In the genomic region with DNA sequence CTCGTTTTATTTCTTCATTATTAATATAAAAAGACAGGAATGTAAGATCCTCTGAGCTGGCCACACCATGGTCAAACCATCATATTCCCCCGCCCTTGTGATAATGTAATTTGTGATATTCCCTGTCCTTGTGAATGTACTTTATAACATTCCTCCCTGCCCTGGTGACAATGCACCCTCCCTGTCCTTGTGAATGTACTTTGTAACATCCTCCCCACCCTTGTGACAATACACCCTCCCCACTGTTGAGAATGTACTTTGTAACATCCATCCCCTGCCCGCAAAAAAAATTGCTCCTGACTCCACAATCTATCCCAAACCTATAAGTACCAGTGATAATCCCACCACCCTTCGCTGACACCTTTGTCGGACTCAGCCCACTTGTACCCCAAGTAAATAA, we compare ENCODE assay signal across 36 cellular contexts.
A peak's percentile ranks its signal among the peaks of the same experiment; 100 is the strongest.
DNase-seq lines count a peak whose midpoint lies in the region; ATAC-seq, FAIRE-seq and TF ChIP-seq lines count a peak whose summit lies in the region.
"Had no signal": no experiment of that assay in that cellular context is flagged by ENCODE, and none has a peak within 500 bp of the region (broad histone marks: within the 10 kb centered on the region; RNA-seq: fewer than 3 reads in every experiment).

No MANE protein-coding gene starts in this region.

- no peaks in the 10 kb centered on the region for H3K36me3 ChIP-seq in mammary epithelial cell (ENCODE audit: insufficient read depth, low read length)
- no peaks in the 10 kb centered on the region for H3K36me3 ChIP-seq in K562 (ENCODE audit: control insufficient read depth, insufficient read depth, low read length)
- H3K36me3 ChIP-seq: BE2C; BLaER1; BLaER1 treated with 17β-estradiol and CSF1 and Interleukin-3, amounts not matched to agents 10 nM and 100 nM had no signal

- no peak for TF ChIP-seq RAD21 in K562 (CRISPR knock-in tag; conservative IDR thresholded peaks at IDR 0.05 in 1 of 2, IDR thresholded peaks at IDR 0.05 in 1 of 2)

- H3K79me2 ChIP-seq in mammary epithelial cell (ENCODE audit: insufficient read depth, low read length) (no peaks in the 10 kb centered on the region), K562 (ENCODE audit: control insufficient read depth, insufficient read depth, low read length) (no peaks in the 10 kb centered on the region)

- no peaks in the 10 kb centered on the region for H3K36me3 Mint-ChIP-seq in MCF 10A (ENCODE audit: insufficient read depth, unreplicated experiment)
- no peaks in the 10 kb centered on the region for H3K36me3 Mint-ChIP-seq in chondrocyte (ENCODE audit: low read depth)
- H3K36me3 Mint-ChIP-seq: CD14-positive monocyte; CD4-positive, alpha-beta memory T cell; CD4-positive, CD25-positive, alpha-beta regulatory T cell; CD8-positive, alpha-beta memory T cell; CD8-positive, alpha-beta T cell had no signal

- H3K4me2 ChIP-seq in mammary epithelial cell (ENCODE audit: insufficient read depth, low read depth, low read length) (no peak overlapping the region), K562 (ENCODE audit: insufficient read depth, low read length) (no peak overlapping the region)
- H3K4me2 ChIP-seq: A549; BLaER1; BLaER1 treated with 17β-estradiol and CSF1 and Interleukin-3, amounts not matched to agents 10 nM and 100 nM had no signal

- TF ChIP-seq CTCF in MCF 10A (IDR thresholded peaks at IDR 0.05; ENCODE audit: unreplicated experiment) (no peak), mammary epithelial cell (conservative IDR thresholded peaks at IDR 0.05 in 1 of 2, IDR thresholded peaks at IDR 0.05 in 1 of 2; ENCODE audit: extremely low read depth in 1 of 2, insufficient read depth in 1 of 2, low read depth in 1 of 2, low read length in 2 of 2) (no peak), D721Med (IDR thresholded peaks at IDR 0.05; ENCODE audit: insufficient read depth, missing control alignments) (no peak), K562 (IDR thresholded peaks at IDR 0.05 in 2 of 3, conservative IDR thresholded peaks at IDR 0.05 in 1 of 3; ENCODE audit: insufficient read depth in 2 of 3, low read depth in 1 of 3, low read length in 3 of 3) (no peak), chondrocyte (IDR thresholded peaks at IDR 0.05) (no peak)

- no peak overlapping the region for H3K27ac ChIP-seq in mammary epithelial cell (ENCODE audit: insufficient read depth, low read depth, low read length)
- no peak overlapping the region for H3K27ac ChIP-seq in K562 (ENCODE audit: extremely low read depth, low read depth, low read length)
- H3K27ac ChIP-seq: 22Rv1; A549; BLaER1; BLaER1 treated with 17β-estradiol and CSF1 and Interleukin-3, amounts not matched to agents 10 nM and 100 nM; C4-2B had no signal

- CTCF ChIA-PET in MCF 10A (lab: Yijun Ruan, JAX) (no interaction called here), mammary epithelial cell (lab: Charles Lee; ENCODE audit: low non-redundant PET) (no interaction called here), K562 (lab: Yijun Ruan, JAX; ENCODE audit: low intra/inter-chr PET ratio) (no interaction called here)

- POLR2A ChIA-PET in MCF 10A (lab: Yijun Ruan, JAX): no interaction called here
- POLR2A ChIA-PET in K562 (lab: Yijun Ruan, JAX): no interaction called here

- intact Hi-C loops in MCF 10A (cut with micrococcal nuclease): no loop called here
- intact Hi-C loops in mammary epithelial cell (cut with micrococcal nuclease): no loop called here
- intact Hi-C loops in K562 (cut with micrococcal nuclease): no loop called here

- no peak overlapping the region for H3K9ac ChIP-seq in mammary epithelial cell (ENCODE audit: insufficient read depth, low read length)
- no peak overlapping the region for H3K9ac ChIP-seq in K562 (ENCODE audit: insufficient read depth in 1 of 2, low read depth in 2 of 2, low read length in 2 of 2)
- H3K9ac ChIP-seq: BLaER1; BLaER1 treated with 17β-estradiol and CSF1 and Interleukin-3, amounts not matched to agents 10 nM and 100 nM had no signal

- H3K27me3 Mint-ChIP-seq in MCF 10A (ENCODE audit: insufficient read depth, unreplicated experiment) (no peaks in the 10 kb centered on the region), chondrocyte (ENCODE audit: low read depth) (peaks cover 3% of the 10 kb centered on the region)
- H3K27me3 Mint-ChIP-seq: B cell had no signal

- DNase-seq in MCF 10A (ENCODE audit: unreplicated experiment): no peak
- no peak for DNase-seq in mammary epithelial cell
- DNase-seq in D721Med (ENCODE audit: insufficient read length, low spot score): no peak
- no peak for DNase-seq in K562 (ENCODE audit: extremely low read depth in 1 of 4, low spot score in 3 of 4)
- DNase-seq in chondrocyte (ENCODE audit: low spot score): no peak
- DNase-seq in NCI-H2107 (lab: John Stamatoyannopoulos, UW): no peak
- DNase-seq in SW480 (ENCODE audit: low spot score): no peak
- DNase-seq: 8988T; ACHN; AML-193; BE2C; C1 segment of cervical spinal cord; Caco-2; Calu3; CD4-positive, alpha-beta memory T cell; CD4-positive, alpha-beta T cell; CD4-positive, CD25-positive, alpha-beta regulatory T cell; CD8-positive, alpha-beta memory T cell; CD8-positive, alpha-beta T cell; COR-L47; DMS 273 treated with DMSO at 0.1 percent for 48 hours; DMS153; DMS53; DMS79; DMS79 treated with DMSO at 0.1 percent for 48 hours; DND-41; EL had no signal

- dilution Hi-C loops in mammary epithelial cell (cut with HindIII; ENCODE audit: low sequenced_read_pairs): no loop called here

- FAIRE-seq in D721Med (lab: Jason Lieb, UNC): peak; percentile 71
- no peak for FAIRE-seq in K562 (lab: Jason Lieb, UNC)
- FAIRE-seq: A204.1, A549 had no signal

- H3K27me3 ChIP-seq in mammary epithelial cell (ENCODE audit: insufficient read depth, low read length): no peaks in the 10 kb centered on the region
- H3K27me3 ChIP-seq in K562 (ENCODE audit: control insufficient read depth in 2 of 2, insufficient read depth in 2 of 2, low read length in 2 of 2): no peaks in the 10 kb centered on the region
- H3K27me3 ChIP-seq: BE2C; BLaER1; BLaER1 treated with 17β-estradiol and CSF1 and Interleukin-3, amounts not matched to agents 10 nM and 100 nM had no signal

- H3K4me1 ChIP-seq in mammary epithelial cell (ENCODE audit: insufficient read depth, low read length) (no peaks in the 10 kb centered on the region), K562 (replicated peaks in 1 of 2; ENCODE audit: control insufficient read depth in 2 of 2, insufficient read depth in 2 of 2, low read length in 2 of 2) (no peaks in the 10 kb centered on the region)
- H3K4me1 ChIP-seq: A549; BE2C; BLaER1; BLaER1 treated with 17β-estradiol and CSF1 and Interleukin-3, amounts not matched to agents 10 nM and 100 nM; Caco-2 had no signal

- H4K20me1 ChIP-seq in mammary epithelial cell (ENCODE audit: insufficient read depth, low read length) (no peaks in the 10 kb centered on the region), K562 (replicated peaks; ENCODE audit: control insufficient read depth, insufficient read depth, low read length) (no peaks in the 10 kb centered on the region)
- H4K20me1 ChIP-seq: BLaER1; BLaER1 treated with 17β-estradiol and CSF1 and Interleukin-3, amounts not matched to agents 10 nM and 100 nM had no signal

- no peak overlapping the region for H3K4me3 ChIP-seq in mammary epithelial cell (replicated peaks in 1 of 3; ENCODE audit: insufficient read depth in 1 of 3, low read depth in 2 of 3, low read length in 3 of 3)
- H3K4me3 ChIP-seq in K562: no peak overlapping the region
- H3K4me3 ChIP-seq: A549; BLaER1; BLaER1 treated with 17β-estradiol and CSF1 and Interleukin-3, amounts not matched to agents 10 nM and 100 nM had no signal

- H3K9me3 Mint-ChIP-seq in MCF 10A (ENCODE audit: unreplicated experiment): no peaks in the 10 kb centered on the region
- H3K9me3 Mint-ChIP-seq in chondrocyte (ENCODE audit: low read depth): no peaks in the 10 kb centered on the region
- H3K9me3 Mint-ChIP-seq: CD4-positive, alpha-beta T cell; CD8-positive, alpha-beta memory T cell; CD8-positive, alpha-beta T cell had no signal

- TF ChIP-seq EP300 in K562 (IDR thresholded peaks at IDR 0.05; ENCODE audit: low read length): no peak

- H3K9me3 ChIP-seq in mammary epithelial cell (replicated peaks; ENCODE audit: insufficient read depth, low read length) (no peaks in the 10 kb centered on the region), K562 (replicated peaks; ENCODE audit: control insufficient read depth, insufficient read depth, low read depth, low read length) (no peaks in the 10 kb centered on the region)
- H3K9me3 ChIP-seq: A549; BE2C; BLaER1; BLaER1 treated with 17β-estradiol and CSF1 and Interleukin-3, amounts not matched to agents 10 nM and 100 nM; Caco-2 had no signal

- TF ChIP-seq POLR2A in K562 (conservative IDR thresholded peaks at IDR 0.05): no peak

- no peak overlapping the region for H2AFZ ChIP-seq in mammary epithelial cell (ENCODE audit: low read depth, low read length)
- H2AFZ ChIP-seq in K562 (ENCODE audit: low read depth, low read length): no peak overlapping the region

- H3K9me1 ChIP-seq in K562 (ENCODE audit: control insufficient read depth, insufficient read depth, low read length): no peaks in the 10 kb centered on the region

- peak overlapping the region; percentile 1 for H3K27ac Mint-ChIP-seq in MCF 10A (ENCODE audit: low read depth, unreplicated experiment)
- H3K27ac Mint-ChIP-seq in chondrocyte (ENCODE audit: unreplicated experiment): peak overlapping the region; percentile 1
- H3K27ac Mint-ChIP-seq: B cell; CD14-positive monocyte; CD4-positive, alpha-beta memory T cell; CD4-positive, alpha-beta T cell; CD4-positive, CD25-positive, alpha-beta regulatory T cell; CD8-positive, alpha-beta memory T cell; CD8-positive, alpha-beta T cell had no signal

- no TSS peak for BruUV-seq in MCF 10A (replicated peaks; lab: Mats Ljungman, UMichigan)
- no TSS peak for BruUV-seq in mammary epithelial cell (replicated peaks; lab: Mats Ljungman, UMichigan)
- BruUV-seq in K562 (replicated peaks; lab: Mats Ljungman, UMichigan): no TSS peak

- H3K4me1 Mint-ChIP-seq in MCF 10A (ENCODE audit: insufficient read depth, unreplicated experiment) (no peaks in the 10 kb centered on the region), chondrocyte (ENCODE audit: low read depth) (peaks cover 4% of the 10 kb centered on the region)
- H3K4me1 Mint-ChIP-seq: B cell; CD14-positive monocyte; CD4-positive, alpha-beta memory T cell; CD4-positive, CD25-positive, alpha-beta regulatory T cell; CD8-positive, alpha-beta memory T cell had no signal

- H3K4me3 Mint-ChIP-seq in MCF 10A (ENCODE audit: unreplicated experiment) (no peak overlapping the region), chondrocyte (ENCODE audit: unreplicated experiment) (no peak overlapping the region)
- H3K4me3 Mint-ChIP-seq: B cell; CD14-positive monocyte; CD4-positive, alpha-beta memory T cell; CD4-positive, alpha-beta T cell; CD4-positive, CD25-positive, alpha-beta regulatory T cell; CD8-positive, alpha-beta memory T cell; CD8-positive, alpha-beta T cell had no signal

- 96% methylated on average over 5 of the region's 5 CpGs for WGBS in mammary epithelial cell (ENCODE audit: low coverage, missing lambda C conversion rate)
- WGBS in K562 (ENCODE audit: insufficient coverage, low coverage, missing lambda C conversion rate): 2% methylated on average over 5 of the region's 5 CpGs

- in situ Hi-C loops in mammary epithelial cell (cut with MboI; ENCODE audit: low sequenced_read_pairs in 2 of 2): no loop called here
- in situ Hi-C loops in K562 (cut with MboI): no loop called here

- ATAC-seq in K562: no peak
- ATAC-seq in HG03025 (IDR thresholded peaks at IDR 0.05; ENCODE audit: low FRiP score, unreplicated experiment): no peak
- ATAC-seq: A549; CD8-positive, alpha-beta T cell had no signal

TF ChIP-seq in K562, 482 proteins besides CTCF, POLR2A, EP300 and RAD21 (continues in another document):
- TF ChIP-seq ZNF57 (CRISPR knock-in tag; IDR thresholded peaks at IDR 0.05): peak; percentile 91
